9 cellular contexts compared by ENCODE assay signal in the genomic region with DNA sequence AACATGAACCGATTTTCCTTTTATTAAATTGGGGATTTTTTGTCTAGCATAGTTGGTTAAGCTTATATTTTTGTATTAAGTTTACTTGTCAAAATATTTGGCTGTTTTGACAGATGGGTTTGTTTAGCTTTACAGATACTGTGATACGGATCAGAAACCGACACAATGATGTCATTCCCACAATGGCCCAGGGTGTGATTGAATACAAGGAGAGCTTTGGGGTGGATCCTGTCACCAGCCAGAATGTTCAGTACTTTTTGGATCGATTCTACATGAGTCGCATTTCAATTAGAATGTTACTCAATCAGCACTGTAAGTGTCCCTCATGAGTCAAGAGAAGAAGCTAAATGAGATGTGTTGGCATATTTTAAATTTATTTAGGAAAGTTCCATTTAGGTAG.
"Had no signal": no experiment of that assay in that cellular context is flagged by ENCODE, and none has a peak within 500 bp of the region (broad histone marks: within the 10 kb centered on the region; RNA-seq: fewer than 3 reads in every experiment).

No MANE protein-coding gene starts in this region.

- DNase-seq: activated CD4-positive, alpha-beta memory T cell treated with anti-CD3 and anti-CD28 coated beads, Interleukin-2, amount 10 ng/mL, durations not matched to agents 7 days and 5 days; activated CD4-positive, alpha-beta T cell treated with anti-CD3 and anti-CD28 coated beads for 1 hour; activated T-cell treated with anti-CD3 and anti-CD28 coated beads, Interleukin-2, amount 50 U/mL, for 72 hours; aorta; hippocampal formation; kidney glomerular epithelial cell; stimulated activated CD4-positive, alpha-beta T cell treated with anti-CD3 and anti-CD28 coated beads, Interleukin-15, amount 100 ng/mL, for 24 hours; stomach; thyroid gland had no signal
